1 cellular context compared by ENCODE assay signal in genomic region chr7:35252584-35252983, GRCh38.
TF ChIP-seq lines count a peak whose summit lies in the region.

No MANE protein-coding gene starts in this region.

TF ChIP-seq in HEK293, 187 proteins besides CTCF, POLR2A, EP300 and RAD21 (continued from another document):
- no peak for TF ChIP-seq ZNF544 (tag by site-specific recombination; IDR thresholded peaks at IDR 0.05)
- no peak for TF ChIP-seq ZNF280C (tag by site-specific recombination; IDR thresholded peaks at IDR 0.05)
- no peak for TF ChIP-seq ZBTB6 (tag by site-specific recombination; IDR thresholded peaks at IDR 0.05)
- TF ChIP-seq ZNF404 (tag by site-specific recombination; IDR thresholded peaks at IDR 0.05), result no peak
- no peak for TF ChIP-seq ZNF24 (tag by site-specific recombination; IDR thresholded peaks at IDR 0.05)
- no peak for TF ChIP-seq BCL11B (tag by site-specific recombination; IDR thresholded peaks at IDR 0.05; ENCODE audit: low read depth)
- TF ChIP-seq, protein P1, sequence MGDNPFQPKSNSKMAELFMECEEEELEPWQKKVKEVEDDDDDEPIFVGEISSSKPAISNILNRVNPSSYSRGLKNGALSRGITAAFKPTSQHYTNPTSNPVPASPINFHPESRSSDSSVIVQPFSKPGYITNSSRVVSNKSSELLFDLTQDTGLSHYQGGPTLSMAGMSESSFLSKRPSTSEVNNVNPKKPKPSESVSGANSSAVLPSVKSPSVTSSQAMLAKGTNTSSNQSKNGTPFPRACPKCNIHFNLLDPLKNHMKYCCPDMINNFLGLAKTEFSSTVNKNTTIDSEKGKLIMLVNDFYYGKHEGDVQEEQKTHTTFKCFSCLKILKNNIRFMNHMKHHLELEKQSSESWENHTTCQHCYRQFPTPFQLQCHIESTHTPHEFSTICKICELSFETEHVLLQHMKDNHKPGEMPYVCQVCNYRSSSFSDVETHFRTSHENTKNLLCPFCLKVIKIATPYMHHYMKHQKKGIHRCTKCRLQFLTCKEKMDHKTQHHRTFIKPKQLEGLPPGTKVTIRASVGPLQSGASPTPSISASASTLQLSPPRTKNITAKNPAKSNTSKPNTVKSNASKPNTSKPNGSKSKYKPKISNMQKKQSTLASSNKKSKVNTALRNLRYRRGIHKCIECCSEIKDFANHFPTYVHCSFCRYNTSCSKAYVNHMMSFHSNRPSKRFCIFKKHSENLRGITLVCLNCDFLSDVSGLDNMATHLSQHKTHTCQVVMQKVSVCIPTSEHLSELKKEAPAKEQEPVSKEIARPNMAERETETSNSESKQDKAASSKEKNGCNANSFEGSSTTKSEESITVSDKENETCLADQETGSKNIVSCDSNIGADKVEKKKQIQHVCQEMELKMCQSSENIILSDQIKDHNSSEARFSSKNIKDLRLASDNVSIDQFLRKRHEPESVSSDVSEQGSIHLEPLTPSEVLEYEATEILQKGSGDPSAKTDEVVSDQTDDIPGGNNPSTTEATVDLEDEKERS (tag by site-specific recombination; IDR thresholded peaks at IDR 0.05), result no peak
- TF ChIP-seq RBAK (tag by site-specific recombination; IDR thresholded peaks at IDR 0.05), result no peak
- no peak for TF ChIP-seq KLF1 (tag by site-specific recombination; IDR thresholded peaks at IDR 0.05)
- no peak for TF ChIP-seq ZNF174 (tag by site-specific recombination; IDR thresholded peaks at IDR 0.05)
- no peak for TF ChIP-seq ZNF19 (tag by site-specific recombination; IDR thresholded peaks at IDR 0.05; ENCODE audit: low read depth)
- TF ChIP-seq ZBTB8A (tag by site-specific recombination; IDR thresholded peaks at IDR 0.05), result no peak
- no peak for TF ChIP-seq GLIS1 (tag by site-specific recombination; IDR thresholded peaks at IDR 0.05)
- TF ChIP-seq OSR2 (tag by site-specific recombination; IDR thresholded peaks at IDR 0.05), result no peak
TF ChIP-seq in HEK293: peak in this region for 0.
